In genomic region chr20:38870733-38871559, GRCh38 we compare ENCODE assay signal across 8 cellular contexts. TPM values are rescaled to one million over a fixed set of nuclear protein-coding genes. Genes with fewer than 3 reads are reported as not detected.
DNase-seq lines count a peak whose midpoint lies in the region; ATAC-seq and TF ChIP-seq lines count a peak whose summit lies in the region.

No MANE protein-coding gene starts in this region.

- no peak overlapping the region for H3K4me3 ChIP-seq in fibroblast of pulmonary artery (replicated peaks; ENCODE audit: low read depth, low read length)
- H3K4me3 ChIP-seq in stomach, result no peak overlapping the region

- H3K27me3 ChIP-seq in stomach, result peaks cover 0 to 37% (median 0%) of the 10 kb centered on the region in 3 donors

- 24 to 46% (median 39%) methylated on average over 9 to 12 of the region's 12 CpGs for WGBS in stomach, 5 donors

- H3K9me3 ChIP-seq in stomach, result peaks cover 0 to 5% (median 0%) of the 10 kb centered on the region in 4 donors

- no peak for TF ChIP-seq EP300 in stomach (IDR thresholded peaks at IDR 0.05)

- in situ Hi-C loops in GM13976 (cut with MboI; ENCODE audit: low sequenced_read_pairs, unreplicated experiment), result no loop called here

- peak overlapping the region; percentile 92 for H3K27ac Mint-ChIP-seq in activated B cell treated with CpG ODN at 0.5 μM for 24 hours

- DNase-seq in activated gamma-delta T cell treated with Interleukin-2 at 50 U/mL for 16 hours, result peak; percentile 45
- DNase-seq in activated gamma-delta T cell (lab: John Stamatoyannopoulos, UW), result no peak
- no peak for DNase-seq in activated B cell treated with CpG ODN at 0.5 μM for 24 hours
- DNase-seq in fibroblast of pulmonary artery (ENCODE audit: low read depth), result peak; percentile 17
- DNase-seq in stomach, result no peak
- DNase-seq in GM10266 (ENCODE audit: extremely low spot score), result no peak
- DNase-seq in GM13976 (ENCODE audit: low spot score), result no peak

- CTCF ChIA-PET in activated B cell treated with CpG ODN at 0.5 μM for 24 hours (lab: Charles Lee), result interaction anchor here (0.9 to 1.3 kb wide), 5 partner anchors 9 to 64 kb away, joined by 3 to 7 read pairs (median 5); no protein-coding TSS in a partner anchor

- H3K4me3 Mint-ChIP-seq in activated B cell treated with CpG ODN at 0.5 μM for 24 hours, result peak overlapping the region; percentile 70

- peaks cover 25% of the 10 kb centered on the region for H3K36me3 Mint-ChIP-seq in activated B cell treated with CpG ODN at 0.5 μM for 24 hours (ENCODE audit: low read depth)

- POLR2A ChIA-PET in activated B cell treated with CpG ODN at 0.5 μM for 24 hours (lab: Charles Lee), result interaction anchor here (0.5 to 16.2 kb wide), 7 partner anchors 9 to 63 kb away, joined by 3 to 268 read pairs (median 11); partner anchors contain the start of gene PPP1R16B

- intact Hi-C loops in activated B cell treated with CpG ODN at 0.5 μM for 24 hours (cut with micrococcal nuclease) (no loop called here), stomach (cut with DNase I; ENCODE audit: low total_unique reads) (no loop called here)

- H3K27me3 Mint-ChIP-seq in activated B cell treated with CpG ODN at 0.5 μM for 24 hours, result no peaks in the 10 kb centered on the region

- no peaks in the 10 kb centered on the region for H3K9me3 Mint-ChIP-seq in activated B cell treated with CpG ODN at 0.5 μM for 24 hours

- peaks cover 92% of the 10 kb centered on the region for H3K4me1 Mint-ChIP-seq in activated B cell treated with CpG ODN at 0.5 μM for 24 hours

- ATAC-seq in activated B cell treated with CpG ODN at 0.5 μM for 24 hours (ENCODE audit: low read depth), result no peak
- no peak for ATAC-seq in GM18498 (IDR thresholded peaks at IDR 0.05; ENCODE audit: unreplicated experiment)

- TF ChIP-seq POLR2A in stomach (IDR thresholded peaks at IDR 0.05), result no peak

- H3K4me1 ChIP-seq in stomach, result peaks cover 0 to 41% (median 26%) of the 10 kb centered on the region in 4 donors

- no peaks in the 10 kb centered on the region for H3K36me3 ChIP-seq in stomach

- peak overlapping the region in 3 of 5 donors; percentile 28 to 77 (median 29) for H3K27ac ChIP-seq in stomach

- TF ChIP-seq CTCF in activated B cell treated with CpG ODN at 0.5 μM for 24 hours (IDR thresholded peaks at IDR 0.05), result no peak
- no peak for TF ChIP-seq CTCF in fibroblast of pulmonary artery (IDR thresholded peaks at IDR 0.05; ENCODE audit: low read length, missing control alignments)
- TF ChIP-seq CTCF in stomach (IDR thresholded peaks at IDR 0.05), result no peak
- no peak for TF ChIP-seq CTCF in GM10266 (IDR thresholded peaks at IDR 0.05; ENCODE audit: control insufficient read depth, insufficient read depth, low read depth, missing control alignments)
- no peak for TF ChIP-seq CTCF in GM13976 (IDR thresholded peaks at IDR 0.05; ENCODE audit: borderline replicate concordance, control extremely low read depth, extremely low read depth, insufficient read depth, missing control alignments)

RNA-seq across cellular contexts. Expression of gene FAM83D, which starts 55.3 kb away (rescaled TPM):
- total RNA-seq in activated B cell treated with CpG ODN at 0.5 μM for 24 hours, result 0.93 and 1.2 TPM in 2 replicates
- total RNA-seq in stomach, result 100 to 1,000 TPM in 2 of 5 donors, 10 to 100 TPM in 2, 1 to 10 TPM in 1; 2.0 to 289 (median 36.4) TPM
- 10 to 100 TPM in 1 of 3 donors, 1 to 10 TPM in 2; 2.3 to 22.9 (median 3.1) TPM for polyA plus RNA-seq in stomach

Comparison
In these comparisons a context has a peak if more than half of its experiments do, and no peak if none do; other contexts are left out.
1. DNase-seq: peak in activated gamma-delta T cell treated with Interleukin-2 at 50 U/mL for 16 hours (single experiment) and fibroblast of pulmonary artery (single experiment); none in activated gamma-delta T cell (single experiment), activated B cell treated with CpG ODN at 0.5 μM for 24 hours (single experiment), stomach (single experiment), GM10266 (single experiment) and GM13976 (single experiment).